8 cellular contexts compared by ENCODE assay signal in the genomic region with DNA sequence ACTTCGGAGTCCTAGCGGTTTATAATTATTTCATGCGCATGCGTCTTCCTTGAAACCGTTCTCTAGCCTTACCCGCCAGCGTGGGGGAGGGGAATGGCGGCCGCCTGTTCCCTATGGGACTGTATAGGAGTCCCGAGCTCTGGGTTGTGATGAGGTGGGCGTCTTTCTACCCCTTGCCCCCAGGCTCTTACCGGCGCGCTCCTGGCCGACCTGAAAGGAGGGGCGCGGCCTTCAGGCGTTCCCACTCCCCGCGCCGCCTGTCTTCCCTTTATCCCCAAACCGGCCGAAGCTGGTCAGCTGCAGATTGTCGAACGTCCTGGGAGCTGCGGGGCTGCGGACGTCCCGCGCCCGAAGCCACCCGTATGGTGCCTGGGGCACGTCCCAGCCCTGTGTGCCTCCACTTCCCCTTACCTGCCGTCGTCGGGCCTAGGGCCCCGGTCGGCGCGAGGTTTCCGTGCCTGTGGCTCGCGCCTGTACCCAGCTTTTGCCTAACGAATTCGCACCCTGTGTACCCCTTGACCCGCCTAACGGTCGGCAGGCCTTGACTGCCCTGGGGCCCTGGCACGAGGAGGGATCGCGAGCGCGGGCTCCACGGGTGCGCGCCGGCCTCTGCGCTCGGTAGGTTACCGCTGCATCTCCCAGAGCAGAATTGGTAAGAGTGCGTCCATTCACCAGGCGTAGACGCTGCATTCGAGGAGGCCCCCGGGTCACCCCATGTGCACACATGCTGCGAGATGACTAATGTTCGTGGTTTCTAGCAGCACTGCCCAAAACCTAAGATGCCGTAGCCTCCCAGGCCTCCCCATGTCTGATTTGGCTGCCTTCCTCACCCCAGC. TPM values are rescaled to one million over a fixed set of nuclear protein-coding genes. Genes with fewer than 3 reads are reported as not detected.
DNase-seq lines count a peak whose midpoint lies in the region; ATAC-seq and TF ChIP-seq lines count a peak whose summit lies in the region.

No MANE protein-coding gene starts in this region.

- peak; percentile 56 for DNase-seq in COLO668 (lab: John Stamatoyannopoulos, UW; ENCODE audit: unreplicated experiment)
- no peak for DNase-seq in MM.1S
- peak; percentile 82 for DNase-seq in activated CD8-positive, alpha-beta memory T cell treated with anti-CD3 and anti-CD28 coated beads, Interleukin-2, amount 50 U/mL, for 48 hours
- no peak for DNase-seq in epithelial cell of proximal tubule (ENCODE audit: low read depth)
- no peak for DNase-seq in naive B cell
- DNase-seq in suprapubic skin (ENCODE audit: low spot score in 2 of 2) = peak; percentile 81

- H3F3A ChIP-seq in MM.1S (ENCODE audit: insufficient read depth, low read length) = peaks cover 40% of the 10 kb centered on the region

- no peaks in the 10 kb centered on the region for H3K9me3 ChIP-seq in MM.1S (replicated peaks; ENCODE audit: insufficient read depth, low read length)
- H3K9me3 ChIP-seq in suprapubic skin = no peaks in the 10 kb centered on the region

- no peaks in the 10 kb centered on the region for H3K9me2 ChIP-seq in MM.1S (replicated peaks; ENCODE audit: insufficient read depth, low read length)

- peak overlapping the region; percentile 96 to 98 (median 98) for H3K4me3 Mint-ChIP-seq in naive B cell

- H3K36me3 Mint-ChIP-seq in naive B cell = peaks cover 24 to 27% of the 10 kb centered on the region in 2 donors

- H3K4me1 Mint-ChIP-seq in naive B cell = peaks cover 33 to 43% (median 35%) of the 10 kb centered on the region in 3 donors

- WGBS in suprapubic skin = 0% methylated on average over 17 of the region's 68 CpGs

- H3K4me1 ChIP-seq in MM.1S (ENCODE audit: low read length) (peaks cover 31% of the 10 kb centered on the region), suprapubic skin (peaks cover 43% of the 10 kb centered on the region)

- ATAC-seq in GM21717 (IDR thresholded peaks at IDR 0.05; ENCODE audit: unreplicated experiment) (peak; percentile 3), naive B cell (ENCODE audit: low read depth in 2 of 2) (peak; percentile 6), HG03439 (IDR thresholded peaks at IDR 0.05; ENCODE audit: unreplicated experiment) (no peak)

- H3K36me3 ChIP-seq in MM.1S (replicated peaks; ENCODE audit: insufficient read depth, low read length) = peaks cover 33% of the 10 kb centered on the region
- H3K36me3 ChIP-seq in suprapubic skin = peaks cover 27% of the 10 kb centered on the region

- no peak for TF ChIP-seq POLR2A in suprapubic skin (IDR thresholded peaks at IDR 0.05)

- no peaks in the 10 kb centered on the region for H3K9me3 Mint-ChIP-seq in naive B cell

- H3K4me3 ChIP-seq in MM.1S (ENCODE audit: low read length) = peak overlapping the region; percentile 79
- H3K4me3 ChIP-seq in epithelial cell of proximal tubule (ENCODE audit: low read depth, low read length) = peak overlapping the region; percentile 60
- peak overlapping the region; percentile 76 for H3K4me3 ChIP-seq in suprapubic skin

- H3K27me3 ChIP-seq in MM.1S (replicated peaks; ENCODE audit: insufficient read depth, low read length) (no peaks in the 10 kb centered on the region), suprapubic skin (no peaks in the 10 kb centered on the region)

- no peak for TF ChIP-seq CTCF in MM.1S (IDR thresholded peaks at IDR 0.05; ENCODE audit: low read length)
- TF ChIP-seq CTCF in epithelial cell of proximal tubule (conservative IDR thresholded peaks at IDR 0.05; ENCODE audit: low read depth, low read length) = no peak
- no peak for TF ChIP-seq CTCF in suprapubic skin (IDR thresholded peaks at IDR 0.05)

- no peaks in the 10 kb centered on the region for H3K27me3 Mint-ChIP-seq in naive B cell

- H4K20me1 ChIP-seq in MM.1S (ENCODE audit: insufficient read depth, low read length) = peaks cover 35% of the 10 kb centered on the region

- peak overlapping the region; percentile 92 for H3K4me2 ChIP-seq in MM.1S (ENCODE audit: low read depth, low read length)

- peak overlapping the region; percentile 93 for H2AFZ ChIP-seq in MM.1S (ENCODE audit: low read length)

- TF ChIP-seq EP300 in suprapubic skin (IDR thresholded peaks at IDR 0.05) = no peak

- H3K9ac ChIP-seq in MM.1S (ENCODE audit: low read length) = peak overlapping the region; percentile 90

- H3K27ac ChIP-seq in MM.1S (ENCODE audit: low read length) = peak overlapping the region; percentile 95
- peak overlapping the region; percentile 97 for H3K27ac ChIP-seq in suprapubic skin

- H3K27ac Mint-ChIP-seq in naive B cell = peak overlapping the region; percentile 99 to 100 (median 99)

- H3K79me2 ChIP-seq in MM.1S (ENCODE audit: low read length) = peaks cover 51% of the 10 kb centered on the region

RNA-seq across cellular contexts. Expression of gene HNRNPH1, which starts 0.7 kb away (rescaled TPM):
- total RNA-seq in epithelial cell of proximal tubule (405 and 511 TPM in 2 replicates), suprapubic skin (100 to 1,000 TPM; 260 to 868 (median 295) TPM)
- 100 to 1,000 TPM in 4 of 6 donors, 10 to 100 TPM in 2; 21.4 to 139 (median 111) TPM for polyA plus RNA-seq in naive B cell (ENCODE audit: low read depth in 6 of 6)

RNA-seq across cellular contexts. Expression of gene CBY3, which starts 56.7 kb away (rescaled TPM):
- total RNA-seq in epithelial cell of proximal tubule = not detected in 2 replicates
- polyA plus RNA-seq in naive B cell (ENCODE audit: low read depth in 6 of 6) = under 1 TPM in 1 of 6 donors, not detected in 5; 0.39 TPM
- total RNA-seq in suprapubic skin = not detected

Comparison
In these comparisons a context has a peak if more than half of its experiments do, and no peak if none do; other contexts are left out.
1. DNase-seq: peak in COLO668 (single experiment), activated CD8-positive, alpha-beta memory T cell treated with anti-CD3 and anti-CD28 coated beads, Interleukin-2, amount 50 U/mL, for 48 hours (single experiment) and suprapubic skin (2 of 2); none in MM.1S (single experiment), epithelial cell of proximal tubule (single experiment) and naive B cell (single experiment).
2. Peak in every context shown above with its lines, with median percentiles within 50 percentile points of each other: H3K4me3 ChIP-seq.